ENCODE assay signal across 25 cellular contexts in genomic region chr5:84718377-84718776, GRCh38.
"Had no signal": no experiment of that assay in that cellular context is flagged by ENCODE, and none has a peak within 500 bp of the region (broad histone marks: within the 10 kb centered on the region; RNA-seq: fewer than 3 reads in every experiment).

No MANE protein-coding gene starts in this region.

- H3K4me1 ChIP-seq: breast epithelium, left ventricle myocardium inferior, stomach, thyroid gland, upper lobe of left lung, vagina had no signal

- H3K36me3 ChIP-seq: breast epithelium, left ventricle myocardium inferior, stomach, thyroid gland, upper lobe of left lung, vagina had no signal

- H3K27me3 ChIP-seq: breast epithelium, dorsolateral prefrontal cortex, stomach, thyroid gland, upper lobe of left lung, vagina had no signal

- H3K27ac ChIP-seq: breast epithelium, dorsolateral prefrontal cortex, left ventricle myocardium inferior, stomach, thyroid gland, upper lobe of left lung, vagina had no signal

- H3K9me3 ChIP-seq: breast epithelium, mucosa of descending colon, thyroid gland, upper lobe of left lung, vagina had no signal

- H3K4me3 ChIP-seq: breast epithelium, dorsolateral prefrontal cortex, left ventricle myocardium inferior, lung, mucosa of descending colon, stomach, thyroid gland, upper lobe of left lung, vagina had no signal

- DNase-seq: activated CD4-positive, alpha-beta T cell treated with anti-CD3 and anti-CD28 coated beads for 1 hour; activated CD4-positive, alpha-beta T cell treated with anti-CD3 and anti-CD28 coated beads, Interleukin-2, amount 10 ng/mL, durations not matched to agents 7 days and 5 days; activated CD8-positive, alpha-beta T cell treated with anti-CD3 and anti-CD28 coated beads for 36 hours; activated naive CD8-positive, alpha-beta T cell treated with anti-CD3 and anti-CD28 coated beads, Interleukin-2, amount 50 U/mL, for 24 hours; activated T-cell treated with anti-CD3 and anti-CD28 coated beads, Interleukin-2, amount 50 U/mL, for 48 hours; amygdala; central memory CD4-positive, alpha-beta T cell; dorsolateral prefrontal cortex; effector memory CD8-positive, alpha-beta T cell; islet precursor cell; left ventricle myocardium inferior; mucosa of descending colon; posterior cingulate gyrus; right cardiac atrium; stimulated activated CD4-positive, alpha-beta T cell treated with anti-CD3 and anti-CD28 coated beads, Interleukin-15, amount 100 ng/mL, for 24 hours; stimulated activated CD4-positive, alpha-beta T cell treated with anti-CD3 and anti-CD28 coated beads, Interleukin-2, amount 100 ng/mL, for 24 hours; stimulated activated naive B cell treated with anti-CD40 and anti-IgM and Interleukin-4, amounts not matched to agents 10 μg/mL and 1 μg/mL and 100 μg/mL, for 72 hours; stomach; T-helper 17 cell; T1000; thyroid gland; upper lobe of left lung had no signal
